ENCODE assay signal across 22 cellular contexts in genomic region chr1:161220002-161220401, GRCh38. TPM values are rescaled to one million over a fixed set of nuclear protein-coding genes. Genes with fewer than 3 reads are reported as not detected.
DNase-seq lines count a peak whose midpoint lies in the region; ATAC-seq and TF ChIP-seq lines count a peak whose summit lies in the region.
"Had no signal": no experiment of that assay in that cellular context is flagged by ENCODE, and none has a peak within 500 bp of the region (broad histone marks: within the 10 kb centered on the region; RNA-seq: fewer than 3 reads in every experiment).

No MANE protein-coding gene starts in this region.

- no peaks in the 10 kb centered on the region for H3K9me3 Mint-ChIP-seq in CD8-positive, alpha-beta T cell

- no peaks in the 10 kb centered on the region for H3K9me3 ChIP-seq in CD8-positive, alpha-beta T cell (ENCODE audit: low read length)
- H3K9me3 ChIP-seq in neutrophil: no peaks in the 10 kb centered on the region
- H3K9me3 ChIP-seq: BLaER1 treated with 17β-estradiol and CSF1 and Interleukin-3, amounts not matched to agents 10 nM and 100 nM; Peyer's patch; SJCRH30 had no signal

- POLR2A ChIA-PET in CD8-positive, alpha-beta T cell (lab: Charles Lee): interaction anchor here (0.6 to 5.8 kb wide), 5 partner anchors 8 to 94 kb away, joined by 3 to 50 read pairs (median 3); partner anchors contain the start of genes NDUFS2 and SDHC

- DNase-seq in CD8-positive, alpha-beta T cell: no peak
- DNase-seq in SK-N-DZ (ENCODE audit: low spot score) (peak; percentile 60), islet precursor cell (peak; percentile 49), ureter (ENCODE audit: low spot score) (no peak), CD1c-positive myeloid dendritic cell (ENCODE audit: extremely low spot score) (no peak)
- DNase-seq: DMS79, H7, NCI-H1092 treated with DMSO at 0.1 percent for 48 hours, NCI-H1436 treated with DMSO at 0.1 percent for 48 hours, NCI-H2029, NCI-H2227 treated with DMSO at 0.1 percent for 48 hours, NCI-H524, NCI-H774 had no signal

- H3K4me3 Mint-ChIP-seq in CD8-positive, alpha-beta T cell: no peak overlapping the region

- CTCF ChIA-PET in CD8-positive, alpha-beta T cell (lab: Charles Lee): interaction anchor here (0.9 to 8.6 kb wide), 7 partner anchors 8 to 162 kb away, joined by 4 to 94 read pairs (median 21); partner anchors contain the start of genes NDUFS2 and TOMM40L

- no peak for ATAC-seq in CD8-positive, alpha-beta T cell
- ATAC-seq in GM18511 (IDR thresholded peaks at IDR 0.05; ENCODE audit: unreplicated experiment) (no peak), HG03159 (IDR thresholded peaks at IDR 0.05; ENCODE audit: unreplicated experiment) (no peak)

- H3K27ac ChIP-seq in CD8-positive, alpha-beta T cell (ENCODE audit: low read depth, low read length): no peak overlapping the region
- H3K27ac ChIP-seq in neutrophil: peak overlapping the region; percentile 92
- H3K27ac ChIP-seq: BLaER1 treated with 17β-estradiol and CSF1 and Interleukin-3, amounts not matched to agents 10 nM and 100 nM; KMS-11; Peyer's patch; SJCRH30 had no signal

- no peaks in the 10 kb centered on the region for H3K27me3 Mint-ChIP-seq in CD8-positive, alpha-beta T cell (ENCODE audit: low read depth)

- peaks cover 6% of the 10 kb centered on the region for H3K36me3 Mint-ChIP-seq in CD8-positive, alpha-beta T cell

- peaks cover 62% of the 10 kb centered on the region for H3K4me1 ChIP-seq in CD8-positive, alpha-beta T cell (ENCODE audit: insufficient read depth, low read length)
- H3K4me1 ChIP-seq in neutrophil (ENCODE audit: control insufficient read depth in 1 of 2, insufficient read depth in 1 of 2, low read depth in 1 of 2, low read length in 1 of 2): peaks cover 43 to 47% of the 10 kb centered on the region in 2 experiments

- no peak for TF ChIP-seq CTCF in CD8-positive, alpha-beta T cell (IDR thresholded peaks at IDR 0.05)
- TF ChIP-seq CTCF in neutrophil (IDR thresholded peaks at IDR 0.05): no peak

- H3K36me3 ChIP-seq in CD8-positive, alpha-beta T cell (ENCODE audit: insufficient read depth, low read length): no peaks in the 10 kb centered on the region
- peaks cover 35% of the 10 kb centered on the region for H3K36me3 ChIP-seq in neutrophil
- H3K36me3 ChIP-seq: Peyer's patch, SJCRH30 had no signal

- H3K27me3 ChIP-seq in CD8-positive, alpha-beta T cell (ENCODE audit: insufficient read depth, low read length): no peaks in the 10 kb centered on the region
- no peaks in the 10 kb centered on the region for H3K27me3 ChIP-seq in neutrophil
- H3K27me3 ChIP-seq: Peyer's patch, SJCRH30 had no signal

- H3K4me3 ChIP-seq in CD8-positive, alpha-beta T cell (ENCODE audit: low read depth, low read length): no peak overlapping the region
- H3K4me3 ChIP-seq in neutrophil (ENCODE audit: low read depth in 1 of 2, low read length in 1 of 2): no peak overlapping the region
- H3K4me3 ChIP-seq: Peyer's patch, SJCRH30 had no signal

- intact Hi-C loops in CD8-positive, alpha-beta T cell (cut with DNase I, micrococcal nuclease): loop anchor here in 1 of 2 experiments (10.0 kb wide), 1 partner anchor 525 kb away; the partner anchor contains the start of gene DUSP12

- H3K27ac Mint-ChIP-seq in CD8-positive, alpha-beta T cell: peak overlapping the region; percentile 91

- H3K4me1 Mint-ChIP-seq in CD8-positive, alpha-beta T cell (ENCODE audit: low read depth): peaks cover 62% of the 10 kb centered on the region

RNA-seq across cellular contexts. Expression of gene APOA2, which starts 3.4 kb away (rescaled TPM):
- not detected for total RNA-seq in CD8-positive, alpha-beta T cell
- not detected in 2 replicates for polyA plus RNA-seq in SK-N-DZ (2014; cell fraction: cytosol; rRNA removed)
- polyA plus RNA-seq in SK-N-DZ (2014; cell fraction: nucleus; rRNA removed): not detected in 2 replicates
- total RNA-seq in ureter: not detected
- total RNA-seq: HT1080, OCI-LY7, Peyer's patch, SJCRH30 had no signal

RNA-seq across cellular contexts. Expression of gene FCER1G, which starts 4.9 kb away (rescaled TPM):
- total RNA-seq in CD8-positive, alpha-beta T cell: 1 to 10 TPM in 1 of 2 experiments, under 1 TPM in 1; 0.67 to 1.4 TPM
- not detected in 2 replicates for polyA plus RNA-seq in SK-N-DZ (2014; cell fraction: cytosol; rRNA removed)
- 1.9 TPM in 1 of 2 replicates, not detected in the other for polyA plus RNA-seq in SK-N-DZ (2014; cell fraction: nucleus; rRNA removed)
- total RNA-seq in ureter: 11.3 TPM

RNA-seq across cellular contexts. Expression of gene TOMM40L, which starts 5.9 kb away (rescaled TPM):
- 1 to 10 TPM; 4.7 to 4.9 TPM for total RNA-seq in CD8-positive, alpha-beta T cell
- 11.4 and 12.6 TPM in 2 replicates for polyA plus RNA-seq in SK-N-DZ (2014; cell fraction: cytosol; rRNA removed)
- 7.7 and 9.0 TPM in 2 replicates for polyA plus RNA-seq in SK-N-DZ (2014; cell fraction: nucleus; rRNA removed)
- total RNA-seq in ureter: 17.5 TPM

RNA-seq across cellular contexts. Expression of gene NDUFS2, which starts 17.8 kb away (rescaled TPM):
- 10 to 100 TPM; 53.0 to 63.4 TPM for total RNA-seq in CD8-positive, alpha-beta T cell
- 142 and 179 TPM in 2 replicates for polyA plus RNA-seq in SK-N-DZ (2014; cell fraction: cytosol; rRNA removed)
- polyA plus RNA-seq in SK-N-DZ (2014; cell fraction: nucleus; rRNA removed): 131 and 153 TPM in 2 replicates
- total RNA-seq in ureter: 94.1 TPM

RNA-seq across cellular contexts. Expression of gene NR1I3, which starts 18.0 kb away (rescaled TPM):
- total RNA-seq in CD8-positive, alpha-beta T cell: not detected
- polyA plus RNA-seq in SK-N-DZ (2014; cell fraction: cytosol; rRNA removed): not detected in 2 replicates
- not detected in 2 replicates for polyA plus RNA-seq in SK-N-DZ (2014; cell fraction: nucleus; rRNA removed)
- not detected for total RNA-seq in ureter
- total RNA-seq: H7, HT1080, OCI-LY7, SJCRH30 had no signal

Comparison
In these comparisons a context has a peak if more than half of its experiments do, and no peak if none do; other contexts are left out.
1. DNase-seq: peak in SK-N-DZ (single experiment) and islet precursor cell (single experiment); none in CD8-positive, alpha-beta T cell (0 of 7), ureter (single experiment) and CD1c-positive myeloid dendritic cell (single experiment).